Comparison of ENCODE assay signal across 8 cellular contexts in the genomic region with DNA sequence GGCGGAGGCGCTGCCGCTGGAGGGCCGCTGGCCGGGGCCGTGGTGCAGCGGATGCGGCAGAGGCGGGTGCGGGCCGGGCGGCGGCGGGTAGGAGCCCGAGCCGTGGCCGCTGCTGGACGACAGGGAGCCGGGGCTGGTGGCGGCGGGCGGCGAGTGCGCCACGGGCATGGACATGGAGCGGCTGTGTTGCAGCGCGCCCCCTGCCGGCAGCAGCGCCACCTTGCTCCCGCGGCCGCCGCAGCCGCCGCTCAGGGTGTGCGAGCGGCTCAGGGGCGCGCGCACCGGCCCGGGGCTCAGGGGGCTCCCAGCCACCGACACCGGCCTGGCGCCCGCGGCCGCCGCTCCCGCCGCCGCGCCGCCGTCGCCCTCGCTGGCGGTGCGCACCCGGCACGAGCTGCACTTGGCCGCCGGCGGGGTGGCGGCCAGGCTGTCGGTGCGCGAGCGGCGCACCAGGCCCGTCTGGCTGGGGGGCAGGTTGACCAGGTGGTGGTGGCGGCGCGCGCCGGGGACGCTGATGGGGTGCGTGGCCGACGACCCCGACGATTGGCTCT. TPM values are rescaled to one million over a fixed set of nuclear protein-coding genes. Genes with fewer than 3 reads are reported as not detected.
DNase-seq lines count a peak whose midpoint lies in the region; ATAC-seq and TF ChIP-seq lines count a peak whose summit lies in the region.

No MANE protein-coding gene starts in this region.

- H3K27me3 ChIP-seq in adrenal gland, result no peaks in the 10 kb centered on the region
- peaks cover 0 to 7% (median 0%) of the 10 kb centered on the region in 9 donors for H3K27me3 ChIP-seq in heart left ventricle
- H3K27me3 ChIP-seq in ovary, result no peaks in the 10 kb centered on the region
- no peaks in the 10 kb centered on the region for H3K27me3 ChIP-seq in vagina

- H3K9me3 ChIP-seq in adrenal gland (replicated peaks in 1 of 3) (no peaks in the 10 kb centered on the region), heart left ventricle (no peaks in the 10 kb centered on the region), ovary (no peaks in the 10 kb centered on the region), vagina (no peaks in the 10 kb centered on the region)

- peaks cover 0 to 27% of the 10 kb centered on the region in 2 donors for H3K36me3 ChIP-seq in adrenal gland (replicated peaks in 1 of 2)
- peaks cover 0 to 26% (median 22%) of the 10 kb centered on the region in 9 donors for H3K36me3 ChIP-seq in heart left ventricle
- no peaks in the 10 kb centered on the region for H3K36me3 ChIP-seq in ovary
- H3K36me3 ChIP-seq in vagina, result peaks cover 0 to 21% of the 10 kb centered on the region in 2 donors

- peaks cover 24 to 59% of the 10 kb centered on the region in 2 donors for H3K4me1 ChIP-seq in adrenal gland (replicated peaks in 1 of 2)
- peaks cover 0 to 70% (median 34%) of the 10 kb centered on the region in 12 donors for H3K4me1 ChIP-seq in heart left ventricle
- peaks cover 24% of the 10 kb centered on the region for H3K4me1 ChIP-seq in ovary (ENCODE audit: insufficient read depth)
- peaks cover 38% of the 10 kb centered on the region for H3K4me1 ChIP-seq in vagina

- H3K27ac ChIP-seq in adrenal gland, result peak overlapping the region in 4 of 5 donors; percentile 90 to 98 (median 94)
- peak overlapping the region; percentile 46 to 97 (median 89) for H3K27ac ChIP-seq in heart left ventricle
- peak overlapping the region; percentile 89 to 90 for H3K27ac ChIP-seq in ovary
- peak overlapping the region; percentile 92 for H3K27ac ChIP-seq in vagina

- TF ChIP-seq POLR2A in adrenal gland (IDR thresholded peaks at IDR 0.05), result peak; percentile 8 to 31
- no peak for TF ChIP-seq POLR2A in heart left ventricle (IDR thresholded peaks at IDR 0.05)
- TF ChIP-seq POLR2A in ovary (IDR thresholded peaks at IDR 0.05), result no peak
- no peak for TF ChIP-seq POLR2A in vagina (IDR thresholded peaks at IDR 0.05)

- peak; percentile 85 for DNase-seq in Ammon's horn (ENCODE audit: low spot score)
- peak; percentile 77 to 88 (median 85) for DNase-seq in adrenal gland
- DNase-seq in heart left ventricle, result peak; percentile 79 to 90 (median 83)
- DNase-seq in ovary, result peak; percentile 77 to 88 (median 85)
- DNase-seq in vagina (ENCODE audit: extremely low spot score in 2 of 2), result no peak
- DNase-seq in RPMI8226, result no peak

- WGBS in adrenal gland, 4 donors, result 0 to 3% (median 1%) methylated on average over 2 to 83 of the region's 83 CpGs; no CpG with 5 or more reads in 1 of the 4 donors
- 2 to 17% (median 2%) methylated on average over 10 to 83 of the region's 83 CpGs for WGBS in heart left ventricle, 4 donors
- WGBS in ovary, 3 donors, result 1 to 3% (median 3%) methylated on average over 52 to 83 of the region's 83 CpGs

- peak in 3 of 6 experiments; percentile 64 to 96 (median 90) for TF ChIP-seq CTCF in adrenal gland (IDR thresholded peaks at IDR 0.05)
- peak in 11 of 12 donors; percentile 16 to 76 (median 57) for TF ChIP-seq CTCF in heart left ventricle (IDR thresholded peaks at IDR 0.05)
- peak; percentile 24 to 86 (median 72) for TF ChIP-seq CTCF in ovary (IDR thresholded peaks at IDR 0.05)
- peak in 2 of 3 experiments; percentile 4 to 32 for TF ChIP-seq CTCF in vagina (IDR thresholded peaks at IDR 0.05)

- H3K4me3 ChIP-seq in adrenal gland, result peak overlapping the region in 3 of 4 donors; percentile 67 to 82 (median 72)
- H3K4me3 ChIP-seq in heart left ventricle, result peak overlapping the region; percentile 55 to 95 (median 80)
- peak overlapping the region; percentile 68 for H3K4me3 ChIP-seq in ovary
- H3K4me3 ChIP-seq in vagina, result peak overlapping the region; percentile 74 to 84

- ATAC-seq in HG03354 (IDR thresholded peaks at IDR 0.05; ENCODE audit: poor library complexity, severe bottlenecking, unreplicated experiment) (peak; percentile 26), SK-N-SH treated with all-trans-retinoic acid at 6 μM for 48 hours (peak; percentile 18), heart left ventricle (peak; percentile 12 to 65 (median 49))

- no peak for TF ChIP-seq EP300 in ovary (IDR thresholded peaks at IDR 0.05)

- intact Hi-C loops in adrenal gland (cut with DNase I), result loop anchor here (5.0 to 10.0 kb wide), 5 partner anchors 70 to 822 kb away; no protein-coding TSS in a partner anchor
- intact Hi-C loops in heart left ventricle (cut with DNase I), result loop anchor here (2.0 to 10.0 kb wide), 15 partner anchors 83 to 822 kb away; no protein-coding TSS in a partner anchor
- intact Hi-C loops in ovary (cut with DNase I), result loop anchor here (5.0 to 10.0 kb wide), 3 partner anchors 630 to 820 kb away; no protein-coding TSS in a partner anchor
- intact Hi-C loops in vagina (cut with DNase I), result loop anchor here (5.0 to 10.0 kb wide), 3 partner anchors 320 to 830 kb away; no protein-coding TSS in a partner anchor

TF ChIP-seq in SK-N-SH treated with all-trans-retinoic acid at 6 μM for 48 hours, 23 proteins besides CTCF, POLR2A, EP300 and RAD21:
- TF ChIP-seq, protein P1, sequence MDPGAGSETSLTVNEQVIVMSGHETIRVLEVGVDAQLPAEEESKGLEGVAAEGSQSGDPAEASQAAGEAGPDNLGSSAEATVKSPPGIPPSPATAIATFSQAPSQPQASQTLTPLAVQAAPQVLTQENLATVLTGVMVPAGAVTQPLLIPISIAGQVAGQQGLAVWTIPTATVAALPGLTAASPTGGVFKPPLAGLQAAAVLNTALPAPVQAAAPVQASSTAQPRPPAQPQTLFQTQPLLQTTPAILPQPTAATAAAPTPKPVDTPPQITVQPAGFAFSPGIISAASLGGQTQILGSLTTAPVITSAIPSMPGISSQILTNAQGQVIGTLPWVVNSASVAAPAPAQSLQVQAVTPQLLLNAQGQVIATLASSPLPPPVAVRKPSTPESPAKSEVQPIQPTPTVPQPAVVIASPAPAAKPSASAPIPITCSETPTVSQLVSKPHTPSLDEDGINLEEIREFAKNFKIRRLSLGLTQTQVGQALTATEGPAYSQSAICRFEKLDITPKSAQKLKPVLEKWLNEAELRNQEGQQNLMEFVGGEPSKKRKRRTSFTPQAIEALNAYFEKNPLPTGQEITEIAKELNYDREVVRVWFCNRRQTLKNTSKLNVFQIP (CRISPR knock-in tag; IDR thresholded peaks at IDR 0.05; ENCODE audit: borderline replicate concordance, low read depth), result no peak
- TF ChIP-seq OSR1 (CRISPR knock-in tag; IDR thresholded peaks at IDR 0.05) (no peak), ZNF8 (CRISPR knock-in tag; IDR thresholded peaks at IDR 0.05) (no peak), ZFP3 (CRISPR knock-in tag; IDR thresholded peaks at IDR 0.05) (peak; percentile 0; the same call in 1 of the 2 replicates), CSDC2 (CRISPR knock-in tag; IDR thresholded peaks at IDR 0.05) (no peak), TCF4 (CRISPR knock-in tag; IDR thresholded peaks at IDR 0.05; ENCODE audit: borderline replicate concordance) (no peak)

RNA-seq across cellular contexts. Expression of a gene that starts 1.7 kb away (rescaled TPM):
- total RNA-seq in adrenal gland, result 10 to 100 TPM; 43.4 to 84.2 (median 50.2) TPM
- polyA plus RNA-seq in adrenal gland, result 10 to 100 TPM; 11.3 to 15.1 (median 12.8) TPM
- 10 to 100 TPM in 7 of 9 donors, 1 to 10 TPM in 2; 6.5 to 54.9 (median 14.4) TPM for total RNA-seq in heart left ventricle
- 10 to 100 TPM in 1 of 2 donors, 1 to 10 TPM in 1; 3.4 to 42.9 TPM for polyA plus RNA-seq in heart left ventricle
- 10 to 100 TPM; 19.3 to 40.9 (median 29.3) TPM for total RNA-seq in ovary
- 10 to 100 TPM; 14.6 to 20.5 TPM for polyA plus RNA-seq in ovary
- total RNA-seq in vagina, result 25.0 TPM

Comparison
In these comparisons a context has a peak if more than half of its experiments do, and no peak if none do; other contexts are left out.
1. DNase-seq: peak in Ammon's horn (single experiment), adrenal gland (7 of 7), heart left ventricle (5 of 5) and ovary (5 of 5); none in vagina (0 of 2) and RPMI8226 (single experiment).
2. POLR2A ChIP-seq: peak in adrenal gland (2 of 2); none in heart left ventricle (0 of 2), ovary (single experiment) and vagina (0 of 2).
3. Peak in every context shown above with its lines, with median percentiles within 50 percentile points of each other: ATAC-seq, H3K27ac ChIP-seq and H3K4me3 ChIP-seq.